ENCODE assay signal across 19 cellular contexts in the genomic region with DNA sequence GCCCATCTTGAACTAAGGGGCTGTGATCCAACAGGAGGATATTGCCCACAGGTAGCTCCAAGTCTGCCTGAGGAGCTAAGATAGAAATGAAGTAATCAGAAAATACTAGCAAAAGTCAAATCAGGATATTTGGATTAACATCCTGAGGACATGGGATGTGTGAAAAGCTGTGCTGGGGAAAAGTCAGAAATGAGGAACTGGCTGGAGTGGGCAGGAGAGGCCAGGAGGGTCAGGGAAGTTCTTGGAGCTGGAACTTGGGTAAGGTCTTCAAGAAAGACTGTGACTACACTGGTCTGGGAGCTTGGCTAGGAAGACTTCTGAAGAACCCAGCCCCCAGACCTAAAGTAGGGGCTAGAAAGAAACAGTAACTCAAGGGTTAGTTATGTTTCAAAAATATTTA.
A peak's percentile ranks its signal among the peaks of the same experiment; 100 is the strongest.
DNase-seq lines count a peak whose midpoint lies in the region; ATAC-seq, FAIRE-seq and TF ChIP-seq lines count a peak whose summit lies in the region.
"Had no signal": no experiment of that assay in that cellular context is flagged by ENCODE, and none has a peak within 500 bp of the region (broad histone marks: within the 10 kb centered on the region; RNA-seq: fewer than 3 reads in every experiment).

No MANE protein-coding gene starts in this region.

- TF ChIP-seq CTCF in K562 (IDR thresholded peaks at IDR 0.05 in 2 of 3, conservative IDR thresholded peaks at IDR 0.05 in 1 of 3; ENCODE audit: insufficient read depth in 2 of 3, low read depth in 1 of 3, low read length in 3 of 3) (no peak), nephron progenitor cell (IDR thresholded peaks at IDR 0.05) (no peak), endothelial cell (IDR thresholded peaks at IDR 0.05; ENCODE audit: unreplicated experiment) (no peak)

- ATAC-seq in K562 (no peak), GM21367 (IDR thresholded peaks at IDR 0.05; ENCODE audit: unreplicated experiment) (no peak)

- no peak for TF ChIP-seq RAD21 in K562 (CRISPR knock-in tag; conservative IDR thresholded peaks at IDR 0.05 in 1 of 2, IDR thresholded peaks at IDR 0.05 in 1 of 2)

- POLR2A ChIA-PET in activated CD4-positive, alpha-beta T cell treated with anti-CD3 and anti-CD28 coated beads, Interleukin-2, amount 10 ng/mL, durations not matched to agents 7 days and 5 days (lab: Charles Lee) = no interaction called here
- POLR2A ChIA-PET in K562 (lab: Yijun Ruan, JAX) = no interaction called here

- no peaks in the 10 kb centered on the region for H3K4me1 ChIP-seq in K562 (replicated peaks in 1 of 2; ENCODE audit: control insufficient read depth in 2 of 2, insufficient read depth in 2 of 2, low read length in 2 of 2)

- BruUV-seq in K562 (replicated peaks; lab: Mats Ljungman, UMichigan) = no TSS peak

- H3K27me3 ChIP-seq in K562 (ENCODE audit: control insufficient read depth in 2 of 2, insufficient read depth in 2 of 2, low read length in 2 of 2) = peaks cover 28 to 48% of the 10 kb centered on the region in 2 experiments

- H3K4me2 ChIP-seq in K562 (ENCODE audit: insufficient read depth, low read length) = no peak overlapping the region
- H3K4me2 ChIP-seq: KMS-11 had no signal

- H3K27ac Mint-ChIP-seq in activated CD4-positive, alpha-beta T cell treated with anti-CD3 and anti-CD28 coated beads, Interleukin-2, amount 10 ng/mL, durations not matched to agents 7 days and 5 days = peak overlapping the region; percentile 60
- peak overlapping the region; percentile 97 for H3K27ac Mint-ChIP-seq in nephron progenitor cell
- no peak overlapping the region for H3K27ac Mint-ChIP-seq in endothelial cell (ENCODE audit: unreplicated experiment)
- H3K27ac Mint-ChIP-seq: IgD-negative memory B cell had no signal

- intact Hi-C loops in K562 (cut with micrococcal nuclease) = no loop called here

- no peaks in the 10 kb centered on the region for H3K9me3 ChIP-seq in K562 (replicated peaks; ENCODE audit: control insufficient read depth, insufficient read depth, low read depth, low read length)

- H3K9ac ChIP-seq in K562 (ENCODE audit: insufficient read depth in 1 of 2, low read depth in 2 of 2, low read length in 2 of 2) = no peak overlapping the region
- H3K9ac ChIP-seq: GM23248, KMS-11 had no signal

- H3K9me3 Mint-ChIP-seq in activated CD4-positive, alpha-beta T cell treated with anti-CD3 and anti-CD28 coated beads, Interleukin-2, amount 10 ng/mL, durations not matched to agents 7 days and 5 days = no peaks in the 10 kb centered on the region
- no peaks in the 10 kb centered on the region for H3K9me3 Mint-ChIP-seq in nephron progenitor cell
- no peaks in the 10 kb centered on the region for H3K9me3 Mint-ChIP-seq in endothelial cell (ENCODE audit: unreplicated experiment)
- H3K9me3 Mint-ChIP-seq: CD4-positive, alpha-beta memory T cell; IgD-negative memory B cell had no signal

- H3K79me2 ChIP-seq in K562 (ENCODE audit: control insufficient read depth, insufficient read depth, low read length) = no peaks in the 10 kb centered on the region

- H3K4me3 Mint-ChIP-seq in activated CD4-positive, alpha-beta T cell treated with anti-CD3 and anti-CD28 coated beads, Interleukin-2, amount 10 ng/mL, durations not matched to agents 7 days and 5 days = no peak overlapping the region
- H3K4me3 Mint-ChIP-seq in nephron progenitor cell = no peak overlapping the region
- no peak overlapping the region for H3K4me3 Mint-ChIP-seq in endothelial cell (ENCODE audit: unreplicated experiment)
- H3K4me3 Mint-ChIP-seq: CD4-positive, alpha-beta memory T cell; IgD-negative memory B cell had no signal

- H4K20me1 ChIP-seq in K562 (replicated peaks; ENCODE audit: control insufficient read depth, insufficient read depth, low read length) = no peaks in the 10 kb centered on the region; the same call in 1 of the 2 replicates

- no peak for DNase-seq in activated CD4-positive, alpha-beta T cell treated with anti-CD3 and anti-CD28 coated beads, Interleukin-2, amount 10 ng/mL, durations not matched to agents 7 days and 5 days
- no peak for DNase-seq in activated CD4-positive, alpha-beta T cell treated with anti-CD3 and anti-CD28 coated beads, Interleukin-2, amount 50 U/mL, for 48 hours
- DNase-seq in K562 (ENCODE audit: extremely low read depth in 1 of 4, low spot score in 3 of 4) (no peak), nephron progenitor cell (no peak), endothelial cell (ENCODE audit: low spot score) (no peak), DMS 273 (lab: John Stamatoyannopoulos, UW; ENCODE audit: unreplicated experiment) (no peak), germinal center (ENCODE audit: low spot score) (no peak)
- DNase-seq: AML-193; C1 segment of cervical spinal cord; CD4-positive, alpha-beta memory T cell; DND-41; GDM1 had no signal

- no peak for TF ChIP-seq POLR2A in K562 (conservative IDR thresholded peaks at IDR 0.05)

- H3K9me1 ChIP-seq in K562 (ENCODE audit: control insufficient read depth, insufficient read depth, low read length) = no peaks in the 10 kb centered on the region

- no peak for TF ChIP-seq EP300 in K562 (IDR thresholded peaks at IDR 0.05; ENCODE audit: low read length)

- H3K4me3 ChIP-seq in K562 = no peak overlapping the region
- H3K4me3 ChIP-seq: GM23248 had no signal

- H3K4me1 Mint-ChIP-seq in activated CD4-positive, alpha-beta T cell treated with anti-CD3 and anti-CD28 coated beads, Interleukin-2, amount 10 ng/mL, durations not matched to agents 7 days and 5 days = peaks cover 20% of the 10 kb centered on the region
- H3K4me1 Mint-ChIP-seq in nephron progenitor cell (no peaks in the 10 kb centered on the region), endothelial cell (ENCODE audit: unreplicated experiment) (no peaks in the 10 kb centered on the region)
- H3K4me1 Mint-ChIP-seq: CD4-positive, alpha-beta memory T cell had no signal

- H3K36me3 Mint-ChIP-seq in activated CD4-positive, alpha-beta T cell treated with anti-CD3 and anti-CD28 coated beads, Interleukin-2, amount 10 ng/mL, durations not matched to agents 7 days and 5 days (ENCODE audit: low read depth) = no peaks in the 10 kb centered on the region
- H3K36me3 Mint-ChIP-seq in nephron progenitor cell (ENCODE audit: low read depth) = no peaks in the 10 kb centered on the region
- H3K36me3 Mint-ChIP-seq in endothelial cell (ENCODE audit: low read depth, unreplicated experiment) = no peaks in the 10 kb centered on the region
- H3K36me3 Mint-ChIP-seq: CD4-positive, alpha-beta memory T cell; IgD-negative memory B cell had no signal

- in situ Hi-C loops in K562 (cut with MboI) = no loop called here

- no peak overlapping the region for H3K27ac ChIP-seq in K562 (ENCODE audit: extremely low read depth, low read depth, low read length)
- H3K27ac ChIP-seq: 22Rv1, GM23248, KMS-11 had no signal

- CTCF ChIA-PET in activated CD4-positive, alpha-beta T cell treated with anti-CD3 and anti-CD28 coated beads, Interleukin-2, amount 10 ng/mL, durations not matched to agents 7 days and 5 days (lab: Charles Lee) = interaction anchor here (0.8 to 1.3 kb wide), 2 partner anchors 13 to 15 kb away, joined by 3 read pairs; no protein-coding TSS in a partner anchor
- CTCF ChIA-PET in K562 (lab: Yijun Ruan, JAX; ENCODE audit: low intra/inter-chr PET ratio) = interaction anchor here (0.6 kb wide), 1 partner anchor 537 kb away, joined by 7 read pairs; no protein-coding TSS in a partner anchor

- H3K27me3 Mint-ChIP-seq in activated CD4-positive, alpha-beta T cell treated with anti-CD3 and anti-CD28 coated beads, Interleukin-2, amount 10 ng/mL, durations not matched to agents 7 days and 5 days = no peaks in the 10 kb centered on the region
- H3K27me3 Mint-ChIP-seq in nephron progenitor cell (ENCODE audit: low read depth, poor library complexity) = peaks cover 3% of the 10 kb centered on the region
- peaks cover 3% of the 10 kb centered on the region for H3K27me3 Mint-ChIP-seq in endothelial cell (ENCODE audit: unreplicated experiment)
- H3K27me3 Mint-ChIP-seq: CD4-positive, alpha-beta memory T cell; IgD-negative memory B cell had no signal

- H2AFZ ChIP-seq in K562 (ENCODE audit: low read depth, low read length) = no peak overlapping the region
- H2AFZ ChIP-seq: GM23248 had no signal

- H3K36me3 ChIP-seq in K562 (ENCODE audit: control insufficient read depth, insufficient read depth, low read length) = no peaks in the 10 kb centered on the region

- no peak for FAIRE-seq in K562 (lab: Jason Lieb, UNC)
- FAIRE-seq: D721Med, H54 had no signal

TF ChIP-seq in K562, 482 proteins besides CTCF, POLR2A, EP300 and RAD21 (continues in another document):
- TF ChIP-seq SPI1 (IDR thresholded peaks at IDR 0.05; ENCODE audit: borderline replicate concordance, low read depth, low read length) (peak; percentile 66; the same call in 1 of the 2 replicates), GTF2B (IDR thresholded peaks at IDR 0.05; ENCODE audit: extremely low read depth, insufficient read length) (no peak), ZNF354B (CRISPR knock-in tag; IDR thresholded peaks at IDR 0.05) (no peak), EZH2 (IDR thresholded peaks at IDR 0.05; ENCODE audit: borderline replicate concordance, low read depth, low read length) (no peak)
- TF ChIP-seq, protein P1, sequence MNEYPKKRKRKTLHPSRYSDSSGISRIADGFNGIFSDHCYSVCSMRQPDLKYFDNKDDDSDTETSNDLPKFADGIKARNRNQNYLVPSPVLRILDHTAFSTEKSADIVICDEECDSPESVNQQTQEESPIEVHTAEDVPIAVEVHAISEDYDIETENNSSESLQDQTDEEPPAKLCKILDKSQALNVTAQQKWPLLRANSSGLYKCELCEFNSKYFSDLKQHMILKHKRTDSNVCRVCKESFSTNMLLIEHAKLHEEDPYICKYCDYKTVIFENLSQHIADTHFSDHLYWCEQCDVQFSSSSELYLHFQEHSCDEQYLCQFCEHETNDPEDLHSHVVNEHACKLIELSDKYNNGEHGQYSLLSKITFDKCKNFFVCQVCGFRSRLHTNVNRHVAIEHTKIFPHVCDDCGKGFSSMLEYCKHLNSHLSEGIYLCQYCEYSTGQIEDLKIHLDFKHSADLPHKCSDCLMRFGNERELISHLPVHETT (CRISPR knock-in tag; conservative IDR thresholded peaks at IDR 0.05 in 1 of 2, IDR thresholded peaks at IDR 0.05 in 1 of 2) = no peak
